In genomic region chr2:188326290-188326668, GRCh38 we compare ENCODE assay signal across 1 cellular context.
A peak's percentile ranks its signal among the peaks of the same experiment; 100 is the strongest.
TF ChIP-seq lines count a peak whose summit lies in the region.

No MANE protein-coding gene starts in this region.

TF ChIP-seq in K562, 482 proteins besides CTCF, POLR2A, EP300 and RAD21 (continued from another document):
- peak; percentile 11; the same call in 1 of the 2 replicates for TF ChIP-seq DMBX1 (CRISPR knock-in tag; IDR thresholded peaks at IDR 0.05; ENCODE audit: borderline replicate concordance)
- TF ChIP-seq ZNF766 (CRISPR knock-in tag; conservative IDR thresholded peaks at IDR 0.05), result no peak
- TF ChIP-seq ZNF140 (CRISPR knock-in tag; IDR thresholded peaks at IDR 0.05), result 0 out of 2 replicates have a peak, but pooled peaks have one; percentile 33
- TF ChIP-seq, protein P1, sequence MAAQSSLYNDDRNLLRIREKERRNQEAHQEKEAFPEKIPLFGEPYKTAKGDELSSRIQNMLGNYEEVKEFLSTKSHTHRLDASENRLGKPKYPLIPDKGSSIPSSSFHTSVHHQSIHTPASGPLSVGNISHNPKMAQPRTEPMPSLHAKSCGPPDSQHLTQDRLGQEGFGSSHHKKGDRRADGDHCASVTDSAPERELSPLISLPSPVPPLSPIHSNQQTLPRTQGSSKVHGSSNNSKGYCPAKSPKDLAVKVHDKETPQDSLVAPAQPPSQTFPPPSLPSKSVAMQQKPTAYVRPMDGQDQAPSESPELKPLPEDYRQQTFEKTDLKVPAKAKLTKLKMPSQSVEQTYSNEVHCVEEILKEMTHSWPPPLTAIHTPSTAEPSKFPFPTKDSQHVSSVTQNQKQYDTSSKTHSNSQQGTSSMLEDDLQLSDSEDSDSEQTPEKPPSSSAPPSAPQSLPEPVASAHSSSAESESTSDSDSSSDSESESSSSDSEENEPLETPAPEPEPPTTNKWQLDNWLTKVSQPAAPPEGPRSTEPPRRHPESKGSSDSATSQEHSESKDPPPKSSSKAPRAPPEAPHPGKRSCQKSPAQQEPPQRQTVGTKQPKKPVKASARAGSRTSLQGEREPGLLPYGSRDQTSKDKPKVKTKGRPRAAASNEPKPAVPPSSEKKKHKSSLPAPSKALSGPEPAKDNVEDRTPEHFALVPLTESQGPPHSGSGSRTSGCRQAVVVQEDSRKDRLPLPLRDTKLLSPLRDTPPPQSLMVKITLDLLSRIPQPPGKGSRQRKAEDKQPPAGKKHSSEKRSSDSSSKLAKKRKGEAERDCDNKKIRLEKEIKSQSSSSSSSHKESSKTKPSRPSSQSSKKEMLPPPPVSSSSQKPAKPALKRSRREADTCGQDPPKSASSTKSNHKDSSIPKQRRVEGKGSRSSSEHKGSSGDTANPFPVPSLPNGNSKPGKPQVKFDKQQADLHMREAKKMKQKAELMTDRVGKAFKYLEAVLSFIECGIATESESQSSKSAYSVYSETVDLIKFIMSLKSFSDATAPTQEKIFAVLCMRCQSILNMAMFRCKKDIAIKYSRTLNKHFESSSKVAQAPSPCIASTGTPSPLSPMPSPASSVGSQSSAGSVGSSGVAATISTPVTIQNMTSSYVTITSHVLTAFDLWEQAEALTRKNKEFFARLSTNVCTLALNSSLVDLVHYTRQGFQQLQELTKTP (IDR thresholded peaks at IDR 0.05; ENCODE audit: low read depth in 1 of 2, partially characterized antibody in 2 of 2), result peak in 1 of 2 experiments; percentile 14
